ENCODE assay signal across 20 cellular contexts in the genomic region with DNA sequence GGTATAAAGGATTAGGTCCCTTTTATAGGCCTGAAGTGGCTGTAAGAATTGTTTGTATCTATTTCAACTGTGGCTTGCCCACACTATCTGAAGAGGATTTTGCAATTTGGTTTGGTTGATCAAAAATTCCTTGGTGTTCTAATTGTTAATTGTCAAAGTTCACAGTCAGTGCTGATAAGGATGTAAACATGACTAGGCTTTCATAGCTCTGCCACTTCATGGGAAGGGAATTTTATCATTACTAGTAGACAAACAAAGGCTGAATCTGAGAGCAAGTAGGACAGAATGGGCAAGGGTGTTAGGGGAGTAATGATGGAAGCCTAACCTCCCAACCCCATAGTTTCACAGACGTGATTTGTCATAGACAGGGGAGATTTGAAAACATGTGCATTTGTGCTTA.
DNase-seq lines count a peak whose midpoint lies in the region; ATAC-seq, FAIRE-seq and TF ChIP-seq lines count a peak whose summit lies in the region.
"Had no signal": no experiment of that assay in that cellular context is flagged by ENCODE, and none has a peak within 500 bp of the region (broad histone marks: within the 10 kb centered on the region; RNA-seq: fewer than 3 reads in every experiment).

No MANE protein-coding gene starts in this region.

- H3K4me2 ChIP-seq in A549 (no peak overlapping the region), hepatocyte (no peak overlapping the region), mesendoderm (ENCODE audit: low read length) (no peak overlapping the region)
- H3K4me2 ChIP-seq: BLaER1 treated with 17β-estradiol and CSF1 and Interleukin-3, amounts not matched to agents 10 nM and 100 nM had no signal

- ATAC-seq in A549 (no peak), GM18505 (IDR thresholded peaks at IDR 0.05; ENCODE audit: unreplicated experiment) (no peak)
- no peak for ATAC-seq in naive thymus-derived CD8-positive, alpha-beta T cell

- H3K27me3 Mint-ChIP-seq in Caco-2 (ENCODE audit: insufficient read depth, unreplicated experiment) = no peaks in the 10 kb centered on the region
- H3K27me3 Mint-ChIP-seq in naive thymus-derived CD8-positive, alpha-beta T cell = no peaks in the 10 kb centered on the region
- H3K27me3 Mint-ChIP-seq: B cell; CD4-positive, alpha-beta T cell; CD8-positive, alpha-beta memory T cell had no signal

- H3K36me3 Mint-ChIP-seq in Caco-2 (ENCODE audit: insufficient read depth, unreplicated experiment) = no peaks in the 10 kb centered on the region
- no peaks in the 10 kb centered on the region for H3K36me3 Mint-ChIP-seq in naive thymus-derived CD8-positive, alpha-beta T cell
- H3K36me3 Mint-ChIP-seq: CD14-positive monocyte; CD8-positive, alpha-beta memory T cell had no signal

- H3K9me3 ChIP-seq in A549 (no peaks in the 10 kb centered on the region), Caco-2 (no peaks in the 10 kb centered on the region), hepatocyte (ENCODE audit: low read depth) (no peaks in the 10 kb centered on the region), BE2C (no peaks in the 10 kb centered on the region)
- H3K9me3 ChIP-seq: BLaER1 treated with 17β-estradiol and CSF1 and Interleukin-3, amounts not matched to agents 10 nM and 100 nM had no signal

- CTCF ChIA-PET in A549 (lab: Yijun Ruan, JAX) (no interaction called here), Caco-2 (lab: Charles Lee) (interaction anchor here (0.5 kb wide), 1 partner anchor 300 kb away, joined by 5 read pairs; no protein-coding TSS in a partner anchor)

- no peak overlapping the region for H2BK5ac ChIP-seq in mesendoderm (ENCODE audit: low read length)

- no peak overlapping the region for H2AFZ ChIP-seq in hepatocyte
- H2AFZ ChIP-seq: GM23248 had no signal

- TF ChIP-seq POLR2A in A549 (IDR thresholded peaks at IDR 0.05; ENCODE audit: low read length) (no peak), GM18505 (IDR thresholded peaks at IDR 0.05; ENCODE audit: borderline replicate concordance, extremely low read depth, insufficient read depth, insufficient read length) (no peak)

- H3K4me1 ChIP-seq in A549 = no peaks in the 10 kb centered on the region
- H3K4me1 ChIP-seq in Caco-2 = peaks cover 29% of the 10 kb centered on the region
- peaks cover 4% of the 10 kb centered on the region for H3K4me1 ChIP-seq in hepatocyte (ENCODE audit: insufficient read depth)
- no peaks in the 10 kb centered on the region for H3K4me1 ChIP-seq in mesendoderm (ENCODE audit: control insufficient read depth, low read depth, low read length)
- H3K4me1 ChIP-seq in BE2C = no peaks in the 10 kb centered on the region
- H3K4me1 ChIP-seq: BLaER1 treated with 17β-estradiol and CSF1 and Interleukin-3, amounts not matched to agents 10 nM and 100 nM had no signal

- no peak for TF ChIP-seq RAD21 in A549 (conservative IDR thresholded peaks at IDR 0.05 in 1 of 2, IDR thresholded peaks at IDR 0.05 in 1 of 2)

- no peak overlapping the region for H3K4ac ChIP-seq in mesendoderm (ENCODE audit: low read depth, low read length)

- peaks cover 10% of the 10 kb centered on the region for H3K9me3 Mint-ChIP-seq in Caco-2 (ENCODE audit: unreplicated experiment)
- peaks cover 0 to 2% (median 0%) of the 10 kb centered on the region in 9 donors for H3K9me3 Mint-ChIP-seq in naive thymus-derived CD8-positive, alpha-beta T cell
- H3K9me3 Mint-ChIP-seq: CD4-positive, alpha-beta T cell; CD8-positive, alpha-beta memory T cell had no signal

- POLR2A ChIA-PET in A549 (lab: Yijun Ruan, JAX) = no interaction called here
- POLR2A ChIA-PET in Caco-2 (lab: Charles Lee) = no interaction called here
- POLR2A ChIA-PET in naive thymus-derived CD8-positive, alpha-beta T cell (lab: Charles Lee) = no interaction called here

- no peaks in the 10 kb centered on the region for H3K79me2 ChIP-seq in hepatocyte
- no peaks in the 10 kb centered on the region for H3K79me2 ChIP-seq in mesendoderm (ENCODE audit: control insufficient read depth, insufficient read depth, low read length)

- no peak overlapping the region for H3K9ac ChIP-seq in mesendoderm (ENCODE audit: low read length)
- H3K9ac ChIP-seq: BLaER1 treated with 17β-estradiol and CSF1 and Interleukin-3, amounts not matched to agents 10 nM and 100 nM; GM23248 had no signal

- peak; percentile 87 for FAIRE-seq in A549 (lab: Jason Lieb, UNC)
- FAIRE-seq: GM12892, GM19239, H1 had no signal

- H3K4me1 Mint-ChIP-seq in Caco-2 (ENCODE audit: low read depth, unreplicated experiment) = peaks cover 13% of the 10 kb centered on the region
- no peaks in the 10 kb centered on the region for H3K4me1 Mint-ChIP-seq in naive thymus-derived CD8-positive, alpha-beta T cell
- H3K4me1 Mint-ChIP-seq: B cell; CD14-positive monocyte; CD8-positive, alpha-beta memory T cell had no signal

- H3K27me3 ChIP-seq in Caco-2 (replicated peaks; ENCODE audit: control insufficient read depth, insufficient read depth, low read length) (no peaks in the 10 kb centered on the region), hepatocyte (no peaks in the 10 kb centered on the region), mesendoderm (ENCODE audit: insufficient read depth, low read length, poor library complexity) (no peaks in the 10 kb centered on the region), BE2C (no peaks in the 10 kb centered on the region)

- H3K23ac ChIP-seq in mesendoderm (ENCODE audit: low read length) = no peak overlapping the region

- peak overlapping the region; percentile 39 for H3K4me3 Mint-ChIP-seq in Caco-2 (ENCODE audit: unreplicated experiment)
- no peak overlapping the region for H3K4me3 Mint-ChIP-seq in naive thymus-derived CD8-positive, alpha-beta T cell
- H3K4me3 Mint-ChIP-seq: B cell; CD14-positive monocyte; CD4-positive, alpha-beta T cell; CD8-positive, alpha-beta memory T cell had no signal

- no peak overlapping the region for H3K27ac Mint-ChIP-seq in Caco-2 (ENCODE audit: unreplicated experiment)
- H3K27ac Mint-ChIP-seq in naive thymus-derived CD8-positive, alpha-beta T cell = no peak overlapping the region
- H3K27ac Mint-ChIP-seq: B cell; CD14-positive monocyte; CD4-positive, alpha-beta T cell; CD8-positive, alpha-beta memory T cell had no signal

- H2AK5ac ChIP-seq in mesendoderm (ENCODE audit: low read length) = no peak overlapping the region

- TF ChIP-seq CTCF in A549 (IDR thresholded peaks at IDR 0.05) (no peak), Caco-2 (IDR thresholded peaks at IDR 0.05; ENCODE audit: insufficient read depth in 1 of 2, low read depth in 1 of 2, low read length in 1 of 2, severe bottlenecking in 1 of 2, unreplicated experiment in 1 of 2) (no peak), hepatocyte (IDR thresholded peaks at IDR 0.05; ENCODE audit: poor library complexity) (no peak), BE2C (IDR thresholded peaks at IDR 0.05; ENCODE audit: low read depth, low read length) (no peak)

- H4K5ac ChIP-seq in mesendoderm (ENCODE audit: low read length) = no peak overlapping the region

- intact Hi-C loops in Caco-2 (cut with micrococcal nuclease; ENCODE audit: unreplicated experiment) = no loop called here

- no peak overlapping the region for H3K4me3 ChIP-seq in A549
- H3K4me3 ChIP-seq in Caco-2 (ENCODE audit: low read depth, low read length) = no peak overlapping the region
- no peak overlapping the region for H3K4me3 ChIP-seq in hepatocyte
- H3K4me3 ChIP-seq in mesendoderm (ENCODE audit: low read length) = no peak overlapping the region
- H3K4me3 ChIP-seq in BE2C (ENCODE audit: low read depth, low read length) = no peak overlapping the region
- H3K4me3 ChIP-seq: BLaER1 treated with 17β-estradiol and CSF1 and Interleukin-3, amounts not matched to agents 10 nM and 100 nM; GM23248 had no signal

- no peak overlapping the region for H4K8ac ChIP-seq in mesendoderm (ENCODE audit: low read depth, low read length)

- no peaks in the 10 kb centered on the region for H3K79me1 ChIP-seq in mesendoderm (ENCODE audit: low read length)

- 0% methylated on average over 1 of the region's 1 CpG for WGBS in A549 (ENCODE audit: missing lambda C conversion rate)
- WGBS in hepatocyte (ENCODE audit: low lambda C conversion rate, missing lambda C conversion rate) = 44% methylated on average over 1 of the region's 1 CpG
- WGBS in mesendoderm (ENCODE audit: extremely low coverage, insufficient coverage, low lambda C conversion rate) = no CpG with 5 or more reads among the region's 1 CpG

- DNase-seq in A549 (ENCODE audit: low read depth in 1 of 2, low spot score in 1 of 2) (no peak), Caco-2 (peak in 1 of 2 experiments; percentile 17), hepatocyte (ENCODE audit: low spot score) (peak; percentile 8), mesendoderm (peak; percentile 44), BE2C (no peak)
- DNase-seq in naive thymus-derived CD8-positive, alpha-beta T cell = no peak
- DNase-seq: CD4-positive, alpha-beta T cell; CD8-positive, alpha-beta memory T cell; DMS153; DND-41; GM23248; H7; HCEC 1CT had no signal

- H3K27ac ChIP-seq in A549 (no peak overlapping the region), hepatocyte (peak overlapping the region; percentile 5), mesendoderm (ENCODE audit: low read depth, low read length) (no peak overlapping the region)
- H3K27ac ChIP-seq: BLaER1 treated with 17β-estradiol and CSF1 and Interleukin-3, amounts not matched to agents 10 nM and 100 nM; GM23248 had no signal

- H3K18ac ChIP-seq in mesendoderm (ENCODE audit: low read length) = no peak overlapping the region

- H3K36me3 ChIP-seq in Caco-2 (ENCODE audit: control insufficient read depth, insufficient read depth, low read length) (no peaks in the 10 kb centered on the region), hepatocyte (replicated peaks; ENCODE audit: insufficient read depth, low read depth) (no peaks in the 10 kb centered on the region), mesendoderm (ENCODE audit: control insufficient read depth, insufficient read depth, low read length) (no peaks in the 10 kb centered on the region), BE2C (no peaks in the 10 kb centered on the region)
- H3K36me3 ChIP-seq: BLaER1 treated with 17β-estradiol and CSF1 and Interleukin-3, amounts not matched to agents 10 nM and 100 nM had no signal

- no peaks in the 10 kb centered on the region for H3K9me2 ChIP-seq in hepatocyte (replicated peaks; ENCODE audit: insufficient read depth)

- no peak overlapping the region for H3K56ac ChIP-seq in mesendoderm (ENCODE audit: low read length)

- no TSS peak for BruUV-seq in Caco-2 (replicated peaks; lab: Mats Ljungman, UMichigan)

- H2BK120ac ChIP-seq in mesendoderm (ENCODE audit: low read depth, low read length) = no peak overlapping the region

- no peak overlapping the region for H2BK15ac ChIP-seq in mesendoderm (replicated peaks; ENCODE audit: low read depth)

- TF ChIP-seq EP300 in A549 (IDR thresholded peaks at IDR 0.05) = no peak

- H4K20me1 ChIP-seq in hepatocyte (ENCODE audit: insufficient read depth, poor library complexity, severe bottlenecking) = no peaks in the 10 kb centered on the region
- H4K20me1 ChIP-seq: BLaER1 treated with 17β-estradiol and CSF1 and Interleukin-3, amounts not matched to agents 10 nM and 100 nM had no signal

TF ChIP-seq in A549, 52 proteins besides CTCF, POLR2A, EP300 and RAD21 (continues in another document):
- TF ChIP-seq KDM1A (IDR thresholded peaks at IDR 0.05; ENCODE audit: low read depth) = no peak
- TF ChIP-seq FOSL2 (IDR thresholded peaks at IDR 0.05) = no peak
- TF ChIP-seq FOSL2 (CRISPR knock-in tag; IDR thresholded peaks at IDR 0.05) = no peak
- TF ChIP-seq RNF2 (IDR thresholded peaks at IDR 0.05; ENCODE audit: borderline replicate concordance, low read depth) = no peak
- TF ChIP-seq ZSCAN20 (CRISPR knock-in tag; IDR thresholded peaks at IDR 0.05) = no peak
- no peak for TF ChIP-seq PHF8 (IDR thresholded peaks at IDR 0.05; ENCODE audit: borderline replicate concordance, low read depth)

Comparison
In these comparisons a context has a peak if more than half of its experiments do, and no peak if none do; other contexts are left out.
1. DNase-seq: peak in hepatocyte (single experiment) and mesendoderm (single experiment); none in A549 (0 of 2), BE2C (single experiment) and naive thymus-derived CD8-positive, alpha-beta T cell (0 of 10).